ENCODE assay signal across 1 cellular context in the genomic region with DNA sequence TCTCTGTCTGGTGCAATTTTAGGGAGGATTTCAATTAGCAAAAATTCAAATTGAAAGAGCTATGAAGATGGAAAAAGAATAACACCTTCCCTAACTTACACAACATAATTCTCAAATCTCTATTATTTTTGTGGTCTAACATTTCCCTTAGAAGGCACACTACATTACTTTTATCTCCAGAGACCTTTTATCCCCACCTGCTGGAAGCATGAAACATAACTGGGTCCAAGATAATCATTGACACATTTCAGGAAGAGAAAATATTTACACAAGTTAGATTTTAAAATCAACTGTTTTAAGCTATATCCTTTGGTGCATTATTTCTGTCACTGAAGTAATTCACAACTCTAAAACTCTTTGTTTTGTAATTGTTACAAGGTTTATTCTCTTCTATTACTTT.
TF ChIP-seq lines count a peak whose summit lies in the region.

No MANE protein-coding gene starts in this region.

TF ChIP-seq in HepG2, 621 proteins besides CTCF, POLR2A, EP300 and RAD21 (continued from another document and continues in another):
- TF ChIP-seq, protein P1, sequence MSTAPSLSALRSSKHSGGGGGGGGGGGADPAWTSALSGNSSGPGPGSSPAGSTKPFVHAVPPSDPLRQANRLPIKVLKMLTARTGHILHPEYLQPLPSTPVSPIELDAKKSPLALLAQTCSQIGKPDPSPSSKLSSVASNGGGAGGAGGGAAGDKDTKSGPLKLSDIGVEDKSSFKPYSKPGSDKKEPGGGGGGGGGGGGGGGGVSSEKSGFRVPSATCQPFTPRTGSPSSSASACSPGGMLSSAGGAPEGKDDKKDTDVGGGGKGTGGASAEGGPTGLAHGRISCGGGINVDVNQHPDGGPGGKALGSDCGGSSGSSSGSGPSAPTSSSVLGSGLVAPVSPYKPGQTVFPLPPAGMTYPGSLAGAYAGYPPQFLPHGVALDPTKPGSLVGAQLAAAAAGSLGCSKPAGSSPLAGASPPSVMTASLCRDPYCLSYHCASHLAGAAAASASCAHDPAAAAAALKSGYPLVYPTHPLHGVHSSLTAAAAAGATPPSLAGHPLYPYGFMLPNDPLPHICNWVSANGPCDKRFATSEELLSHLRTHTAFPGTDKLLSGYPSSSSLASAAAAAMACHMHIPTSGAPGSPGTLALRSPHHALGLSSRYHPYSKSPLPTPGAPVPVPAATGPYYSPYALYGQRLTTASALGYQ (CRISPR knock-in tag; IDR thresholded peaks at IDR 0.05) = peak; percentile 48; the same call in 1 of the 2 replicates
- TF ChIP-seq POGZ (CRISPR knock-in tag; IDR thresholded peaks at IDR 0.05) (peak; percentile 62), FOSL2 (CRISPR knock-in tag; IDR thresholded peaks at IDR 0.05) (no peak), HMG20A (CRISPR knock-in tag; IDR thresholded peaks at IDR 0.05; ENCODE audit: borderline replicate concordance) (peak; percentile 64; the same call in 1 of the 2 replicates), TCF12 (IDR thresholded peaks at IDR 0.05) (no peak), TCF12 (CRISPR knock-in tag; IDR thresholded peaks at IDR 0.05) (no peak), ZNF432 (CRISPR knock-in tag; IDR thresholded peaks at IDR 0.05; ENCODE audit: borderline replicate concordance) (no peak), TCF7 (IDR thresholded peaks at IDR 0.05; ENCODE audit: low read depth) (peak; percentile 54), STAG1 (CRISPR knock-in tag; IDR thresholded peaks at IDR 0.05) (peak; percentile 68), KAT8 (CRISPR knock-in tag; IDR thresholded peaks at IDR 0.05) (0 out of 2 replicates have a peak, but pooled peaks have one; percentile 22), SOX5 (CRISPR knock-in tag; IDR thresholded peaks at IDR 0.05; ENCODE audit: borderline replicate concordance) (peak; percentile 70; the same call in 1 of the 2 replicates), MED1 (CRISPR knock-in tag; IDR thresholded peaks at IDR 0.05) (peak; percentile 45; the same call in 1 of the 2 replicates), NFIC (IDR thresholded peaks at IDR 0.05; ENCODE audit: low read length) (peak; percentile 67; the same call in 1 of the 2 replicates), NR2F2 (IDR thresholded peaks at IDR 0.05; ENCODE audit: borderline replicate concordance, low read depth) (peak; percentile 37; the same call in 1 of the 2 replicates), ZNF44 (CRISPR knock-in tag; IDR thresholded peaks at IDR 0.05) (no peak), KMT2A (CRISPR knock-in tag; IDR thresholded peaks at IDR 0.05) (no peak; the same call in 1 of the 2 replicates), ZNF501 (CRISPR knock-in tag; IDR thresholded peaks at IDR 0.05) (no peak), MEIS1 (CRISPR knock-in tag; IDR thresholded peaks at IDR 0.05; ENCODE audit: borderline replicate concordance) (no peak), SAP130 (CRISPR knock-in tag; IDR thresholded peaks at IDR 0.05; ENCODE audit: low read depth) (peak; percentile 61), ZMYM2 (CRISPR knock-in tag; IDR thresholded peaks at IDR 0.05) (no peak), GLI4 (CRISPR knock-in tag; IDR thresholded peaks at IDR 0.05; ENCODE audit: borderline replicate concordance) (no peak), SMC3 (IDR thresholded peaks at IDR 0.05; ENCODE audit: low read length) (peak; percentile 75), ZNF652 (CRISPR knock-in tag; IDR thresholded peaks at IDR 0.05; ENCODE audit: borderline replicate concordance, low read depth) (peak; percentile 26; the same call in 1 of the 2 replicates), SUZ12 (IDR thresholded peaks at IDR 0.05; ENCODE audit: low read depth, low read length) (no peak), ZNF839 (CRISPR knock-in tag; IDR thresholded peaks at IDR 0.05; ENCODE audit: borderline replicate concordance) (no peak), ESRRA (CRISPR knock-in tag; IDR thresholded peaks at IDR 0.05; ENCODE audit: low read depth) (no peak)
- TF ChIP-seq, protein P2, sequence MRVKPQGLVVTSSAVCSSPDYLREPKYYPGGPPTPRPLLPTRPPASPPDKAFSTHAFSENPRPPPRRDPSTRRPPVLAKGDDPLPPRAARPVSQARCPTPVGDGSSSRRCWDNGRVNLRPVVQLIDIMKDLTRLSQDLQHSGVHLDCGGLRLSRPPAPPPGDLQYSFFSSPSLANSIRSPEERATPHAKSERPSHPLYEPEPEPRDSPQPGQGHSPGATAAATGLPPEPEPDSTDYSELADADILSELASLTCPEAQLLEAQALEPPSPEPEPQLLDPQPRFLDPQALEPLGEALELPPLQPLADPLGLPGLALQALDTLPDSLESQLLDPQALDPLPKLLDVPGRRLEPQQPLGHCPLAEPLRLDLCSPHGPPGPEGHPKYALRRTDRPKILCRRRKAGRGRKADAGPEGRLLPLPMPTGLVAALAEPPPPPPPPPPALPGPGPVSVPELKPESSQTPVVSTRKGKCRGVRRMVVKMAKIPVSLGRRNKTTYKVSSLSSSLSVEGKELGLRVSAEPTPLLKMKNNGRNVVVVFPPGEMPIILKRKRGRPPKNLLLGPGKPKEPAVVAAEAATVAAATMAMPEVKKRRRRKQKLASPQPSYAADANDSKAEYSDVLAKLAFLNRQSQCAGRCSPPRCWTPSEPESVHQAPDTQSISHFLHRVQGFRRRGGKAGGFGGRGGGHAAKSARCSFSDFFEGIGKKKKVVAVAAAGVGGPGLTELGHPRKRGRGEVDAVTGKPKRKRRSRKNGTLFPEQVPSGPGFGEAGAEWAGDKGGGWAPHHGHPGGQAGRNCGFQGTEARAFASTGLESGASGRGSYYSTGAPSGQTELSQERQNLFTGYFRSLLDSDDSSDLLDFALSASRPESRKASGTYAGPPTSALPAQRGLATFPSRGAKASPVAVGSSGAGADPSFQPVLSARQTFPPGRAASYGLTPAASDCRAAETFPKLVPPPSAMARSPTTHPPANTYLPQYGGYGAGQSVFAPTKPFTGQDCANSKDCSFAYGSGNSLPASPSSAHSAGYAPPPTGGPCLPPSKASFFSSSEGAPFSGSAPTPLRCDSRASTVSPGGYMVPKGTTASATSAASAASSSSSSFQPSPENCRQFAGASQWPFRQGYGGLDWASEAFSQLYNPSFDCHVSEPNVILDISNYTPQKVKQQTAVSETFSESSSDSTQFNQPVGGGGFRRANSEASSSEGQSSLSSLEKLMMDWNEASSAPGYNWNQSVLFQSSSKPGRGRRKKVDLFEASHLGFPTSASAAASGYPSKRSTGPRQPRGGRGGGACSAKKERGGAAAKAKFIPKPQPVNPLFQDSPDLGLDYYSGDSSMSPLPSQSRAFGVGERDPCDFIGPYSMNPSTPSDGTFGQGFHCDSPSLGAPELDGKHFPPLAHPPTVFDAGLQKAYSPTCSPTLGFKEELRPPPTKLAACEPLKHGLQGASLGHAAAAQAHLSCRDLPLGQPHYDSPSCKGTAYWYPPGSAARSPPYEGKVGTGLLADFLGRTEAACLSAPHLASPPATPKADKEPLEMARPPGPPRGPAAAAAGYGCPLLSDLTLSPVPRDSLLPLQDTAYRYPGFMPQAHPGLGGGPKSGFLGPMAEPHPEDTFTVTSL (CRISPR knock-in tag; IDR thresholded peaks at IDR 0.05; ENCODE audit: borderline replicate concordance) = peak; percentile 52; the same call in 1 of the 2 replicates
- TF ChIP-seq, protein P3, sequence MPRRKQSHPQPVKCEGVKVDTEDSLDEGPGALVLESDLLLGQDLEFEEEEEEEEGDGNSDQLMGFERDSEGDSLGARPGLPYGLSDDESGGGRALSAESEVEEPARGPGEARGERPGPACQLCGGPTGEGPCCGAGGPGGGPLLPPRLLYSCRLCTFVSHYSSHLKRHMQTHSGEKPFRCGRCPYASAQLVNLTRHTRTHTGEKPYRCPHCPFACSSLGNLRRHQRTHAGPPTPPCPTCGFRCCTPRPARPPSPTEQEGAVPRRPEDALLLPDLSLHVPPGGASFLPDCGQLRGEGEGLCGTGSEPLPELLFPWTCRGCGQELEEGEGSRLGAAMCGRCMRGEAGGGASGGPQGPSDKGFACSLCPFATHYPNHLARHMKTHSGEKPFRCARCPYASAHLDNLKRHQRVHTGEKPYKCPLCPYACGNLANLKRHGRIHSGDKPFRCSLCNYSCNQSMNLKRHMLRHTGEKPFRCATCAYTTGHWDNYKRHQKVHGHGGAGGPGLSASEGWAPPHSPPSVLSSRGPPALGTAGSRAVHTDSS (CRISPR knock-in tag; conservative IDR thresholded peaks at IDR 0.05) = no peak
- TF ChIP-seq, protein P4, sequence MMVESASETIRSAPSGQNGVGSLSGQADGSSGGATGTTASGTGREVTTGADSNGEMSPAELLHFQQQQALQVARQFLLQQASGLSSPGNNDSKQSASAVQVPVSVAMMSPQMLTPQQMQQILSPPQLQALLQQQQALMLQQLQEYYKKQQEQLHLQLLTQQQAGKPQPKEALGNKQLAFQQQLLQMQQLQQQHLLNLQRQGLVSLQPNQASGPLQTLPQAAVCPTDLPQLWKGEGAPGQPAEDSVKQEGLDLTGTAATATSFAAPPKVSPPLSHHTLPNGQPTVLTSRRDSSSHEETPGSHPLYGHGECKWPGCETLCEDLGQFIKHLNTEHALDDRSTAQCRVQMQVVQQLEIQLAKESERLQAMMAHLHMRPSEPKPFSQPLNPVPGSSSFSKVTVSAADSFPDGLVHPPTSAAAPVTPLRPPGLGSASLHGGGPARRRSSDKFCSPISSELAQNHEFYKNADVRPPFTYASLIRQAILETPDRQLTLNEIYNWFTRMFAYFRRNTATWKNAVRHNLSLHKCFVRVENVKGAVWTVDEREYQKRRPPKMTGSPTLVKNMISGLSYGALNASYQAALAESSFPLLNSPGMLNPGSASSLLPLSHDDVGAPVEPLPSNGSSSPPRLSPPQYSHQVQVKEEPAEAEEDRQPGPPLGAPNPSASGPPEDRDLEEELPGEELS (CRISPR knock-in tag; IDR thresholded peaks at IDR 0.05) = peak; percentile 47; the same call in 1 of the 2 replicates
- TF ChIP-seq, protein P5, sequence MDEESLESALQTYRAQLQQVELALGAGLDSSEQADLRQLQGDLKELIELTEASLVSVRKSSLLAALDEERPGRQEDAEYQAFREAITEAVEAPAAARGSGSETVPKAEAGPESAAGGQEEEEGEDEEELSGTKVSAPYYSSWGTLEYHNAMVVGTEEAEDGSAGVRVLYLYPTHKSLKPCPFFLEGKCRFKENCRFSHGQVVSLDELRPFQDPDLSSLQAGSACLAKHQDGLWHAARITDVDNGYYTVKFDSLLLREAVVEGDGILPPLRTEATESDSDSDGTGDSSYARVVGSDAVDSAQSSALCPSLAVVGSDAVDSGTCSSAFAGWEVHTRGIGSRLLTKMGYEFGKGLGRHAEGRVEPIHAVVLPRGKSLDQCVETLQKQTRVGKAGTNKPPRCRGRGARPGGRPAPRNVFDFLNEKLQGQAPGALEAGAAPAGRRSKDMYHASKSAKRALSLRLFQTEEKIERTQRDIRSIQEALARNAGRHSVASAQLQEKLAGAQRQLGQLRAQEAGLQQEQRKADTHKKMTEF (CRISPR knock-in tag; IDR thresholded peaks at IDR 0.05) = peak; percentile 23; the same call in 1 of the 2 replicates
- TF ChIP-seq, protein P6, sequence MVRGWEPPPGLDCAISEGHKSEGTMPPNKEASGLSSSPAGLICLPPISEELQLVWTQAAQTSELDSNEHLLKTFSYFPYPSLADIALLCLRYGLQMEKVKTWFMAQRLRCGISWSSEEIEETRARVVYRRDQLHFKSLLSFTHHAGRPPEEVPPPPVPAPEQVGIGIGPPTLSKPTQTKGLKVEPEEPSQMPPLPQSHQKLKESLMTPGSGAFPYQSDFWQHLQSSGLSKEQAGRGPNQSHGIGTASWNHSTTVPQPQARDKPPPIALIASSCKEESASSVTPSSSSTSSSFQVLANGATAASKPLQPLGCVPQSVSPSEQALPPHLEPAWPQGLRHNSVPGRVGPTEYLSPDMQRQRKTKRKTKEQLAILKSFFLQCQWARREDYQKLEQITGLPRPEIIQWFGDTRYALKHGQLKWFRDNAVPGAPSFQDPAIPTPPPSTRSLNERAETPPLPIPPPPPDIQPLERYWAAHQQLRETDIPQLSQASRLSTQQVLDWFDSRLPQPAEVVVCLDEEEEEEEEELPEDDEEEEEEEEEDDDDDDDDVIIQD (CRISPR knock-in tag; IDR thresholded peaks at IDR 0.05; ENCODE audit: low read depth) = peak; percentile 77; the same call in 1 of the 2 replicates
- TF ChIP-seq, protein P7, sequence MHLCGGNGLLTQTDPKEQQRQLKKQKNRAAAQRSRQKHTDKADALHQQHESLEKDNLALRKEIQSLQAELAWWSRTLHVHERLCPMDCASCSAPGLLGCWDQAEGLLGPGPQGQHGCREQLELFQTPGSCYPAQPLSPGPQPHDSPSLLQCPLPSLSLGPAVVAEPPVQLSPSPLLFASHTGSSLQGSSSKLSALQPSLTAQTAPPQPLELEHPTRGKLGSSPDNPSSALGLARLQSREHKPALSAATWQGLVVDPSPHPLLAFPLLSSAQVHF (CRISPR knock-in tag; IDR thresholded peaks at IDR 0.05) = no peak
- TF ChIP-seq, protein P8, sequence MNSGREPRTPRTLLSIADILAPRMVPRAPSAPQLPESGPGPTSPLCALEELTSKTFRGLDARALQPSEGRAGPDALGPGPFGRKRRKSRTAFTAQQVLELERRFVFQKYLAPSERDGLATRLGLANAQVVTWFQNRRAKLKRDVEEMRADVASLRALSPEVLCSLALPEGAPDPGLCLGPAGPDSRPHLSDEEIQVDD (CRISPR knock-in tag; IDR thresholded peaks at IDR 0.05; ENCODE audit: borderline replicate concordance) = no peak
- TF ChIP-seq, protein P9, sequence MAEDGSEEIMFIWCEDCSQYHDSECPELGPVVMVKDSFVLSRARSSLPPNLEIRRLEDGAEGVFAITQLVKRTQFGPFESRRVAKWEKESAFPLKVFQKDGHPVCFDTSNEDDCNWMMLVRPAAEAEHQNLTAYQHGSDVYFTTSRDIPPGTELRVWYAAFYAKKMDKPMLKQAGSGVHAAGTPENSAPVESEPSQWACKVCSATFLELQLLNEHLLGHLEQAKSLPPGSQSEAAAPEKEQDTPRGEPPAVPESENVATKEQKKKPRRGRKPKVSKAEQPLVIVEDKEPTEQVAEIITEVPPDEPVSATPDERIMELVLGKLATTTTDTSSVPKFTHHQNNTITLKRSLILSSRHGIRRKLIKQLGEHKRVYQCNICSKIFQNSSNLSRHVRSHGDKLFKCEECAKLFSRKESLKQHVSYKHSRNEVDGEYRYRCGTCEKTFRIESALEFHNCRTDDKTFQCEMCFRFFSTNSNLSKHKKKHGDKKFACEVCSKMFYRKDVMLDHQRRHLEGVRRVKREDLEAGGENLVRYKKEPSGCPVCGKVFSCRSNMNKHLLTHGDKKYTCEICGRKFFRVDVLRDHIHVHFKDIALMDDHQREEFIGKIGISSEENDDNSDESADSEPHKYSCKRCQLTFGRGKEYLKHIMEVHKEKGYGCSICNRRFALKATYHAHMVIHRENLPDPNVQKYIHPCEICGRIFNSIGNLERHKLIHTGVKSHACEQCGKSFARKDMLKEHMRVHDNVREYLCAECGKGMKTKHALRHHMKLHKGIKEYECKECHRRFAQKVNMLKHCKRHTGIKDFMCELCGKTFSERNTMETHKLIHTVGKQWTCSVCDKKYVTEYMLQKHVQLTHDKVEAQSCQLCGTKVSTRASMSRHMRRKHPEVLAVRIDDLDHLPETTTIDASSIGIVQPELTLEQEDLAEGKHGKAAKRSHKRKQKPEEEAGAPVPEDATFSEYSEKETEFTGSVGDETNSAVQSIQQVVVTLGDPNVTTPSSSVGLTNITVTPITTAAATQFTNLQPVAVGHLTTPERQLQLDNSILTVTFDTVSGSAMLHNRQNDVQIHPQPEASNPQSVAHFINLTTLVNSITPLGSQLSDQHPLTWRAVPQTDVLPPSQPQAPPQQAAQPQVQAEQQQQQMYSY (CRISPR knock-in tag; IDR thresholded peaks at IDR 0.05) = no peak
